In the genomic region with DNA sequence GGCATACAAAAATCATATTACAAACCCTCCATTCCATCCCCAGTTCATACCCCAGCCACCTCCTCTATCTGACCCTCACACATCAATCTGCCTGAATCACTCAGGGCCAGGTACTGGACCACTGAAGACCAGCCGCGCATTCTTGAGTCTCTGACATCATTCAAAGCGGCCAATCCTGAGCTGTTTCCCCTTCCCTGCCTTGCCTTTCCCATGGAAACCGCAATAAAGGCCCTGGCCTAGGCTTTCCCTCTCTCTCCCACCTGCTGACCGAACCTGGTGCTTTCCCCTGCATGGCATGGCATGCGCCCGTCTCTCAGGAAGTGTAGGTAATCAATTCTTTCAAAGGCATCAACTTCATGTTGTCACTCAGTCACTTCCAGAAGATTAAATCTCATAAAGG, we compare ENCODE assay signal across 2 cellular contexts.
TF ChIP-seq lines count a peak whose summit lies in the region.

No MANE protein-coding gene starts in this region.

TF ChIP-seq in GM23338, 12 proteins besides CTCF, POLR2A, EP300 and RAD21 (continued from another document):
- TF ChIP-seq, protein P1, sequence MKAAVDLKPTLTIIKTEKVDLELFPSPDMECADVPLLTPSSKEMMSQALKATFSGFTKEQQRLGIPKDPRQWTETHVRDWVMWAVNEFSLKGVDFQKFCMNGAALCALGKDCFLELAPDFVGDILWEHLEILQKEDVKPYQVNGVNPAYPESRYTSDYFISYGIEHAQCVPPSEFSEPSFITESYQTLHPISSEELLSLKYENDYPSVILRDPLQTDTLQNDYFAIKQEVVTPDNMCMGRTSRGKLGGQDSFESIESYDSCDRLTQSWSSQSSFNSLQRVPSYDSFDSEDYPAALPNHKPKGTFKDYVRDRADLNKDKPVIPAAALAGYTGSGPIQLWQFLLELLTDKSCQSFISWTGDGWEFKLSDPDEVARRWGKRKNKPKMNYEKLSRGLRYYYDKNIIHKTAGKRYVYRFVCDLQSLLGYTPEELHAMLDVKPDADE (IDR thresholded peaks at IDR 0.05), result no peak
- no peak for TF ChIP-seq ZNF462 (CRISPR knock-in tag; IDR thresholded peaks at IDR 0.05)
- no peak for TF ChIP-seq CREB1 (CRISPR knock-in tag; IDR thresholded peaks at IDR 0.05; ENCODE audit: low read depth)
- TF ChIP-seq ZNF331 (CRISPR knock-in tag; IDR thresholded peaks at IDR 0.05; ENCODE audit: low read depth), result no peak
- no peak for TF ChIP-seq ZNF114 (CRISPR knock-in tag; IDR thresholded peaks at IDR 0.05)
- TF ChIP-seq POLR2AphosphoS5 (IDR thresholded peaks at IDR 0.05; ENCODE audit: low read depth), result no peak
- TF ChIP-seq, protein P2, sequence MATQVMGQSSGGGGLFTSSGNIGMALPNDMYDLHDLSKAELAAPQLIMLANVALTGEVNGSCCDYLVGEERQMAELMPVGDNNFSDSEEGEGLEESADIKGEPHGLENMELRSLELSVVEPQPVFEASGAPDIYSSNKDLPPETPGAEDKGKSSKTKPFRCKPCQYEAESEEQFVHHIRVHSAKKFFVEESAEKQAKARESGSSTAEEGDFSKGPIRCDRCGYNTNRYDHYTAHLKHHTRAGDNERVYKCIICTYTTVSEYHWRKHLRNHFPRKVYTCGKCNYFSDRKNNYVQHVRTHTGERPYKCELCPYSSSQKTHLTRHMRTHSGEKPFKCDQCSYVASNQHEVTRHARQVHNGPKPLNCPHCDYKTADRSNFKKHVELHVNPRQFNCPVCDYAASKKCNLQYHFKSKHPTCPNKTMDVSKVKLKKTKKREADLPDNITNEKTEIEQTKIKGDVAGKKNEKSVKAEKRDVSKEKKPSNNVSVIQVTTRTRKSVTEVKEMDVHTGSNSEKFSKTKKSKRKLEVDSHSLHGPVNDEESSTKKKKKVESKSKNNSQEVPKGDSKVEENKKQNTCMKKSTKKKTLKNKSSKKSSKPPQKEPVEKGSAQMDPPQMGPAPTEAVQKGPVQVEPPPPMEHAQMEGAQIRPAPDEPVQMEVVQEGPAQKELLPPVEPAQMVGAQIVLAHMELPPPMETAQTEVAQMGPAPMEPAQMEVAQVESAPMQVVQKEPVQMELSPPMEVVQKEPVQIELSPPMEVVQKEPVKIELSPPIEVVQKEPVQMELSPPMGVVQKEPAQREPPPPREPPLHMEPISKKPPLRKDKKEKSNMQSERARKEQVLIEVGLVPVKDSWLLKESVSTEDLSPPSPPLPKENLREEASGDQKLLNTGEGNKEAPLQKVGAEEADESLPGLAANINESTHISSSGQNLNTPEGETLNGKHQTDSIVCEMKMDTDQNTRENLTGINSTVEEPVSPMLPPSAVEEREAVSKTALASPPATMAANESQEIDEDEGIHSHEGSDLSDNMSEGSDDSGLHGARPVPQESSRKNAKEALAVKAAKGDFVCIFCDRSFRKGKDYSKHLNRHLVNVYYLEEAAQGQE (IDR thresholded peaks at IDR 0.05; ENCODE audit: unreplicated experiment), result no peak
- TF ChIP-seq EZH2phosphoT487 (IDR thresholded peaks at IDR 0.05; ENCODE audit: unreplicated experiment), result no peak
TF ChIP-seq in GM23338: peak in this region for 0.

TF ChIP-seq in GM12891, 5 proteins besides CTCF, POLR2A, EP300 and RAD21 (continued from another document):
- TF ChIP-seq POLR2AphosphoS5 (IDR thresholded peaks at IDR 0.05; ENCODE audit: low read depth, low read length), result no peak
